ENCODE assay signal across 10 cellular contexts in the genomic region with DNA sequence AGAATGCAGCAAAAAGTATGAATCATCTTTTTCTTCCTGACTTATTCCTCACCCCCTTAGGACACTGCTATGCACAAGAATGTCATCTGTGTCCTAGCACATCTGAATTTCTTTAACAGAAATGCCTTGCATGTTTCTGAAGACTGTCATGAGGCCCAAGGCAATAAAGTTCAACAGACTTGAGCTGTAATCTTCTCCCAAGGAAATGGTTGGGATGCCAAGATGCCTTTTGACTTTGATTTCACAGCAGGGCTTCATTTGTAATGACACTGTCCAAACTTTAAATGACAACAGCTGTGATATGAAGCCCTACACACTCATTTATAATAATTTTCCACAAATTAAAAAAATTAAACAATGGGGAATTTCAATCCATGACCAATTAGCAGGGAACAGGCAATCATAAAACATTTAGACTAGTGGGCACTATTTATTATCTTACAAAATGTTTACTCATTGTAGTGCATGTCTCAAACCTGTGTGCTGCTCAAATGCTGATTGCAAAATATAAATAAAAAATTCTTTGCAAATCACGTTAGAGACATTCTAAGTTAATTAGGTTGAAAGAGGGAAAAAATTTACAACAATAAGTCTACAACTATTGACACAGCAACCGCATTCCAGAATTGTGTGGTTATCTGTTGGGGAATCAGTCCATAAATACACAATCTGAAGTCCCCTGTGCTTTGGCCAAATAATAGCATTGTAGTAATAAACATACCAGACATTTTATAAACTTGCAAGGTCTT.
DNase-seq lines count a peak whose midpoint lies in the region; ATAC-seq, FAIRE-seq and TF ChIP-seq lines count a peak whose summit lies in the region.
"Had no signal": no experiment of that assay in that cellular context is flagged by ENCODE, and none has a peak within 500 bp of the region (broad histone marks: within the 10 kb centered on the region; RNA-seq: fewer than 3 reads in every experiment).

No MANE protein-coding gene starts in this region.

- no peak overlapping the region for H2AFZ ChIP-seq in HepG2 (ENCODE audit: low read length)

- no peaks in the 10 kb centered on the region for H3K9me3 ChIP-seq in HepG2 (ENCODE audit: low read length)
- no peaks in the 10 kb centered on the region for H3K9me3 ChIP-seq in transverse colon
- no peaks in the 10 kb centered on the region for H3K9me3 ChIP-seq in esophagus muscularis mucosa

- H3K36me3 ChIP-seq in HepG2 (replicated peaks in 1 of 2; ENCODE audit: control insufficient read depth in 1 of 2, insufficient read depth in 2 of 2, low read length in 2 of 2) = 0 out of 5 replicates have a peak, but pooled peaks cover 0 to 2% of the 10 kb centered on the region in 2 experiments
- H3K36me3 ChIP-seq in transverse colon = no peaks in the 10 kb centered on the region
- no peaks in the 10 kb centered on the region for H3K36me3 ChIP-seq in esophagus muscularis mucosa

- H3K9ac ChIP-seq in HepG2 (ENCODE audit: insufficient read depth, low read depth, low read length) = no peak overlapping the region

- TF ChIP-seq RAD21 in HepG2 (CRISPR knock-in tag; IDR thresholded peaks at IDR 0.05) = no peak

- no TSS peak for BruUV-seq in HepG2 (replicated peaks; lab: Mats Ljungman, UMichigan)

- TF ChIP-seq POLR2A in HepG2 (IDR thresholded peaks at IDR 0.05; ENCODE audit: insufficient read depth in 1 of 2, low read depth in 2 of 2, low read length in 2 of 2) = no peak
- no peak for TF ChIP-seq POLR2A in transverse colon (IDR thresholded peaks at IDR 0.05)
- TF ChIP-seq POLR2A in esophagus muscularis mucosa (IDR thresholded peaks at IDR 0.05; ENCODE audit: low read depth) = no peak

- H3K4me1 ChIP-seq in HepG2 (ENCODE audit: insufficient read depth, low read length) (peaks cover 16% of the 10 kb centered on the region), transverse colon (peaks cover 0 to 8% (median 3%) of the 10 kb centered on the region in 4 donors), esophagus muscularis mucosa (peaks cover 0 to 14% (median 3%) of the 10 kb centered on the region in 4 donors)

- in situ Hi-C loops in HepG2 (cut with HindIII; ENCODE audit: extremely low pct_ligation_motif_present, low pct_unique_long_range_greater_than_20kb) (no loop called here), transverse colon (cut with MboI; ENCODE audit: low pct_ligation_motif_present in 1 of 4, low pct_unique_long_range_greater_than_20kb in 1 of 4, low sequenced_read_pairs in 3 of 4) (no loop called here)

- no peak for FAIRE-seq in HepG2 (lab: Jason Lieb, UNC)

- CTCF ChIA-PET in HepG2 (lab: Yijun Ruan, JAX; ENCODE audit: low intra/inter-chr PET ratio, low total read pairs) = no interaction called here

- 36% methylated on average over 2 of the region's 2 CpGs for WGBS in HepG2 (ENCODE audit: low lambda C conversion rate)
- 54 to 65% methylated on average over 2 of the region's 2 CpGs for WGBS in transverse colon (ENCODE audit: low coverage in 1 of 2), 2 donors
- WGBS in esophagus muscularis mucosa = 71% methylated on average over 2 of the region's 2 CpGs

- TF ChIP-seq EP300 in HepG2 (IDR thresholded peaks at IDR 0.05; ENCODE audit: low read depth in 2 of 2, low read length in 2 of 2) = no peak
- no peak for TF ChIP-seq EP300 in HepG2 (CRISPR knock-in tag; IDR thresholded peaks at IDR 0.05; ENCODE audit: borderline replicate concordance)
- no peak for TF ChIP-seq EP300 in transverse colon (IDR thresholded peaks at IDR 0.05; ENCODE audit: low read depth)
- no peak for TF ChIP-seq EP300 in esophagus muscularis mucosa (IDR thresholded peaks at IDR 0.05)

- DNase-seq in AG08395 (ENCODE audit: low spot score) (peak; percentile 79), LHCN-M2 (ENCODE audit: low read depth) (peak; percentile 90), choroid plexus epithelial cell (ENCODE audit: low read depth) (peak; percentile 95), HepG2 (ENCODE audit: low spot score) (peak; percentile 56), substantia nigra (lab: John Stamatoyannopoulos, UW) (no peak), DMS53 treated with DMSO at 0.1 percent for 48 hours (lab: John Stamatoyannopoulos, UW; ENCODE audit: unreplicated experiment) (no peak), transverse colon (no peak), esophagus muscularis mucosa (ENCODE audit: extremely low spot score) (no peak)
- DNase-seq: CD4-positive, alpha-beta memory T cell; NK-92 treated with Interleukin-12 subunit alpha and Interleukin-12 subunit beta, amount 100 ng/mL, for 24 hours had no signal

- H3K4me2 ChIP-seq in HepG2 (ENCODE audit: low read depth, low read length) = no peak overlapping the region

- POLR2A ChIA-PET in HepG2 (lab: Yijun Ruan, JAX) = no interaction called here

- H3K4me3 ChIP-seq in choroid plexus epithelial cell (ENCODE audit: low read depth, low read length) (no peak overlapping the region), HepG2 (replicated peaks in 1 of 3; ENCODE audit: insufficient read depth in 1 of 3, low read depth in 2 of 3, low read length in 3 of 3) (no peak overlapping the region), transverse colon (no peak overlapping the region), esophagus muscularis mucosa (no peak overlapping the region)

- H3K27me3 ChIP-seq in HepG2 (ENCODE audit: control insufficient read depth in 1 of 2, insufficient read depth in 2 of 2, low read length in 2 of 2) (no peaks in the 10 kb centered on the region), transverse colon (no peaks in the 10 kb centered on the region), esophagus muscularis mucosa (no peaks in the 10 kb centered on the region)

- TF ChIP-seq CTCF in choroid plexus epithelial cell (conservative IDR thresholded peaks at IDR 0.05; ENCODE audit: low read depth, low read length) (no peak), HepG2 (CRISPR knock-in tag; IDR thresholded peaks at IDR 0.05) (no peak), transverse colon (IDR thresholded peaks at IDR 0.05) (no peak), esophagus muscularis mucosa (IDR thresholded peaks at IDR 0.05) (no peak)

- ATAC-seq in HepG2 = peak; percentile 43; the same call in 2 of the 3 replicates

- no peaks in the 10 kb centered on the region for H3K79me2 ChIP-seq in HepG2 (ENCODE audit: insufficient read depth, low read length)

- no peak overlapping the region for H3K27ac ChIP-seq in HepG2 (ENCODE audit: extremely low read length, insufficient read depth, low read length)
- H3K27ac ChIP-seq in substantia nigra (ENCODE audit: low read depth, low read length, poor library complexity, severe bottlenecking) = no peak overlapping the region
- H3K27ac ChIP-seq in transverse colon = peak overlapping the region in 1 of 4 donors; percentile 32
- H3K27ac ChIP-seq in esophagus muscularis mucosa (replicated peaks in 1 of 4) = peak overlapping the region in 1 of 4 donors; percentile 11

- H4K20me1 ChIP-seq in HepG2 (ENCODE audit: insufficient read depth, low read length) = no peaks in the 10 kb centered on the region

- intact Hi-C loops in HepG2 (cut with micrococcal nuclease; ENCODE audit: unreplicated experiment) = no loop called here
- intact Hi-C loops in transverse colon (cut with DNase I; ENCODE audit: low total_unique reads) = no loop called here
- intact Hi-C loops in esophagus muscularis mucosa (cut with DNase I) = no loop called here

TF ChIP-seq in HepG2, 621 proteins besides CTCF, POLR2A, EP300 and RAD21:
- TF ChIP-seq ZNF235 (CRISPR knock-in tag; IDR thresholded peaks at IDR 0.05; ENCODE audit: borderline replicate concordance) (no peak), PHF8 (CRISPR knock-in tag; IDR thresholded peaks at IDR 0.05) (no peak), ZBTB37 (CRISPR knock-in tag; IDR thresholded peaks at IDR 0.05) (no peak), ZNF724P (CRISPR knock-in tag; IDR thresholded peaks at IDR 0.05; ENCODE audit: borderline replicate concordance) (no peak), ZNF556 (CRISPR knock-in tag; IDR thresholded peaks at IDR 0.05; ENCODE audit: borderline replicate concordance) (no peak), ZNF414 (CRISPR knock-in tag; IDR thresholded peaks at IDR 0.05) (no peak), SOX13 (IDR thresholded peaks at IDR 0.05) (no peak), SOX13 (CRISPR knock-in tag; conservative IDR thresholded peaks at IDR 0.05 in 1 of 2, IDR thresholded peaks at IDR 0.05 in 1 of 2) (0 out of 4 replicates have a peak, but pooled peaks of 1 of the 2 experiments have one; percentile 25), KLF11 (CRISPR knock-in tag; IDR thresholded peaks at IDR 0.05) (no peak)

Comparison
In these comparisons a context has a peak if more than half of its experiments do, and no peak if none do; other contexts are left out.
1. DNase-seq: peak in AG08395 (single experiment), LHCN-M2 (single experiment), choroid plexus epithelial cell (single experiment) and HepG2 (single experiment); none in substantia nigra (0 of 49), DMS53 treated with DMSO at 0.1 percent for 48 hours (single experiment), transverse colon (single experiment) and esophagus muscularis mucosa (single experiment).